In the genomic region with DNA sequence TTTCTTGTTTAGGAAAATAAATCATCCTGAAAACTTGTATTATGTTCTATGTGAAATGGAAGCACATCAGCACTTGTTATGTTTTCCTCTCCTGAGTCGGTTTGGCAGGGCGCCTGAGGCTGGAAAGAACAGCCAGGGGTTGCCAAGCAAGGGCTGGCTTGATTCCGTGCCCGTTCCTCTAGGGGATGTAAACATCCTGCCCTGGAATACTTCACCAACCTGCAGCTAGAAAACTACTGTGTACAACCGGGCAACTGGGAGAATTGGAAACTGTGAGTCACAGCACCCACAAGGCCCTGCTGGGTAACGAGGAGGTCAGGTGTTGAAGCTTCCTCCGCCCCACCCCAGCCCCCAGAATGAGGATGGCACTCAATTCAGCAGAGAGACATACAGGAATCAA, we compare ENCODE assay signal across 10 cellular contexts.
A peak's percentile ranks its signal among the peaks of the same experiment; 100 is the strongest.
DNase-seq lines count a peak whose midpoint lies in the region; ATAC-seq and TF ChIP-seq lines count a peak whose summit lies in the region.
"Had no signal": no experiment of that assay in that cellular context is flagged by ENCODE, and none has a peak within 500 bp of the region (broad histone marks: within the 10 kb centered on the region; RNA-seq: fewer than 3 reads in every experiment).

No MANE protein-coding gene starts in this region.

- CTCF ChIA-PET in activated CD8-positive, alpha-beta T cell treated with anti-CD3 and anti-CD28 coated beads for 36 hours (lab: Charles Lee): interaction anchor here (1.5 kb wide), 1 partner anchor 23 kb away, joined by 3 read pairs; no protein-coding TSS in a partner anchor
- CTCF ChIA-PET in activated CD8-positive, alpha-beta T cell treated with anti-CD3 and anti-CD28 coated beads, Interleukin-2, amount 10 ng/mL, durations not matched to agents 7 days and 5 days (lab: Charles Lee): interaction anchor here (2.2 kb wide), 1 partner anchor 23 kb away, joined by 10 read pairs; no protein-coding TSS in a partner anchor
- CTCF ChIA-PET in MCF 10A (lab: Yijun Ruan, JAX): interaction anchor here (1.4 to 7.7 kb wide), 3 partner anchors 24 to 1126 kb away, joined by 3 to 70 read pairs (median 5); no protein-coding TSS in a partner anchor

- DNase-seq in activated CD8-positive, alpha-beta T cell treated with anti-CD3 and anti-CD28 coated beads for 36 hours: peak; percentile 46
- no peak for DNase-seq in activated CD8-positive, alpha-beta T cell treated with anti-CD3 and anti-CD28 coated beads, Interleukin-2, amount 10 ng/mL, durations not matched to agents 7 days and 5 days
- DNase-seq in MCF 10A (ENCODE audit: unreplicated experiment): peak; percentile 97
- peak; percentile 55 to 80 for DNase-seq in left colon
- peak; percentile 93 for DNase-seq in upper lobe of right lung
- no peak for DNase-seq in stimulated activated naive CD4-positive, alpha-beta T cell (lab: John Stamatoyannopoulos, UW)
- no peak for DNase-seq in stimulated activated CD4-positive, alpha-beta T cell treated with anti-CD3 and anti-CD28 coated beads, Interleukin-4, amount 100 ng/mL, for 1 hour

- ATAC-seq in activated CD8-positive, alpha-beta T cell treated with anti-CD3 and anti-CD28 coated beads for 36 hours: peak; percentile 51
- no peak for ATAC-seq in activated CD8-positive, alpha-beta T cell treated with anti-CD3 and anti-CD28 coated beads, Interleukin-2, amount 10 ng/mL, durations not matched to agents 7 days and 5 days
- ATAC-seq in left colon: peak; percentile 37
- ATAC-seq in upper lobe of right lung: peak; percentile 93
- ATAC-seq in HG03095 (IDR thresholded peaks at IDR 0.05; ENCODE audit: unreplicated experiment): no peak
- ATAC-seq: Panc1 had no signal

- no peak overlapping the region for H3K4me3 ChIP-seq in upper lobe of right lung

- H3K27ac Mint-ChIP-seq in activated CD8-positive, alpha-beta T cell treated with anti-CD3 and anti-CD28 coated beads for 36 hours: no peak overlapping the region
- no peak overlapping the region for H3K27ac Mint-ChIP-seq in activated CD8-positive, alpha-beta T cell treated with anti-CD3 and anti-CD28 coated beads, Interleukin-2, amount 10 ng/mL, durations not matched to agents 7 days and 5 days
- peak overlapping the region; percentile 82 for H3K27ac Mint-ChIP-seq in MCF 10A (ENCODE audit: low read depth, unreplicated experiment)
- H3K27ac Mint-ChIP-seq: activated naive CD8-positive, alpha-beta T cell had no signal

- TF ChIP-seq CTCF in activated CD8-positive, alpha-beta T cell treated with anti-CD3 and anti-CD28 coated beads for 36 hours (IDR thresholded peaks at IDR 0.05): no peak
- TF ChIP-seq CTCF in MCF 10A (IDR thresholded peaks at IDR 0.05; ENCODE audit: unreplicated experiment): no peak
- no peak for TF ChIP-seq CTCF in upper lobe of right lung (IDR thresholded peaks at IDR 0.05)

- no TSS peak for BruUV-seq in MCF 10A (replicated peaks; lab: Mats Ljungman, UMichigan)

- H3K4me1 ChIP-seq in upper lobe of right lung: peaks cover 6% of the 10 kb centered on the region

- H3K4me1 Mint-ChIP-seq in activated CD8-positive, alpha-beta T cell treated with anti-CD3 and anti-CD28 coated beads for 36 hours (ENCODE audit: low read depth): peaks cover 35% of the 10 kb centered on the region
- peaks cover 20% of the 10 kb centered on the region for H3K4me1 Mint-ChIP-seq in activated CD8-positive, alpha-beta T cell treated with anti-CD3 and anti-CD28 coated beads, Interleukin-2, amount 10 ng/mL, durations not matched to agents 7 days and 5 days (ENCODE audit: low read depth)
- peaks cover 15% of the 10 kb centered on the region for H3K4me1 Mint-ChIP-seq in MCF 10A (ENCODE audit: insufficient read depth, unreplicated experiment)

- POLR2A ChIA-PET in activated CD8-positive, alpha-beta T cell treated with anti-CD3 and anti-CD28 coated beads for 36 hours (lab: Charles Lee): no interaction called here
- POLR2A ChIA-PET in activated CD8-positive, alpha-beta T cell treated with anti-CD3 and anti-CD28 coated beads, Interleukin-2, amount 10 ng/mL, durations not matched to agents 7 days and 5 days (lab: Charles Lee): no interaction called here
- POLR2A ChIA-PET in MCF 10A (lab: Yijun Ruan, JAX): interaction anchor here (0.8 to 1.8 kb wide), 7 partner anchors 17 to 650 kb away, joined by 3 to 23 read pairs (median 3); no protein-coding TSS in a partner anchor

- H3K9me3 ChIP-seq in upper lobe of right lung: no peaks in the 10 kb centered on the region

- no peaks in the 10 kb centered on the region for H3K9me3 Mint-ChIP-seq in activated CD8-positive, alpha-beta T cell treated with anti-CD3 and anti-CD28 coated beads for 36 hours
- H3K9me3 Mint-ChIP-seq in activated CD8-positive, alpha-beta T cell treated with anti-CD3 and anti-CD28 coated beads, Interleukin-2, amount 10 ng/mL, durations not matched to agents 7 days and 5 days (ENCODE audit: insufficient read depth): no peaks in the 10 kb centered on the region
- no peaks in the 10 kb centered on the region for H3K9me3 Mint-ChIP-seq in MCF 10A (ENCODE audit: unreplicated experiment)

- H3K27me3 Mint-ChIP-seq in activated CD8-positive, alpha-beta T cell treated with anti-CD3 and anti-CD28 coated beads for 36 hours: no peaks in the 10 kb centered on the region
- H3K27me3 Mint-ChIP-seq in activated CD8-positive, alpha-beta T cell treated with anti-CD3 and anti-CD28 coated beads, Interleukin-2, amount 10 ng/mL, durations not matched to agents 7 days and 5 days (ENCODE audit: low read depth): no peaks in the 10 kb centered on the region
- H3K27me3 Mint-ChIP-seq in MCF 10A (ENCODE audit: insufficient read depth, unreplicated experiment): no peaks in the 10 kb centered on the region
- H3K27me3 Mint-ChIP-seq: activated naive CD8-positive, alpha-beta T cell had no signal

- H3K27ac ChIP-seq in upper lobe of right lung: peak overlapping the region; percentile 55

- H3K4me3 Mint-ChIP-seq in activated CD8-positive, alpha-beta T cell treated with anti-CD3 and anti-CD28 coated beads for 36 hours: no peak overlapping the region
- H3K4me3 Mint-ChIP-seq in activated CD8-positive, alpha-beta T cell treated with anti-CD3 and anti-CD28 coated beads, Interleukin-2, amount 10 ng/mL, durations not matched to agents 7 days and 5 days: no peak overlapping the region
- H3K4me3 Mint-ChIP-seq in MCF 10A (ENCODE audit: unreplicated experiment): peak overlapping the region; percentile 56
- H3K4me3 Mint-ChIP-seq: activated naive CD8-positive, alpha-beta T cell had no signal

- H3K36me3 ChIP-seq in upper lobe of right lung: no peaks in the 10 kb centered on the region

- no peaks in the 10 kb centered on the region for H3K36me3 Mint-ChIP-seq in activated CD8-positive, alpha-beta T cell treated with anti-CD3 and anti-CD28 coated beads for 36 hours (ENCODE audit: low read depth)
- H3K36me3 Mint-ChIP-seq in activated CD8-positive, alpha-beta T cell treated with anti-CD3 and anti-CD28 coated beads, Interleukin-2, amount 10 ng/mL, durations not matched to agents 7 days and 5 days (ENCODE audit: low read depth): no peaks in the 10 kb centered on the region
- no peaks in the 10 kb centered on the region for H3K36me3 Mint-ChIP-seq in MCF 10A (ENCODE audit: insufficient read depth, unreplicated experiment)

- intact Hi-C loops in activated CD8-positive, alpha-beta T cell treated with anti-CD3 and anti-CD28 coated beads for 36 hours (cut with micrococcal nuclease): no loop called here
- intact Hi-C loops in MCF 10A (cut with micrococcal nuclease): loop anchor here (1.0 to 10.0 kb wide), 3 partner anchors 23 to 653 kb away; no protein-coding TSS in a partner anchor
- intact Hi-C loops in left colon (cut with DNase I, micrococcal nuclease): loop anchor here in 1 of 2 donors (10.0 kb wide), 1 partner anchor 1593 kb away; no protein-coding TSS in a partner anchor
- intact Hi-C loops in upper lobe of right lung (cut with DNase I): no loop called here

- H3K27me3 ChIP-seq in upper lobe of right lung: no peaks in the 10 kb centered on the region

Comparison
In these comparisons a context has a peak if more than half of its experiments do, and no peak if none do; other contexts are left out.
1. ATAC-seq: peak in activated CD8-positive, alpha-beta T cell treated with anti-CD3 and anti-CD28 coated beads for 36 hours (single experiment), left colon (single experiment) and upper lobe of right lung (single experiment); none in activated CD8-positive, alpha-beta T cell treated with anti-CD3 and anti-CD28 coated beads, Interleukin-2, amount 10 ng/mL, durations not matched to agents 7 days and 5 days (single experiment) and HG03095 (single experiment).
2. DNase-seq: peak in activated CD8-positive, alpha-beta T cell treated with anti-CD3 and anti-CD28 coated beads for 36 hours (single experiment), MCF 10A (single experiment), left colon (2 of 2) and upper lobe of right lung (single experiment); none in activated CD8-positive, alpha-beta T cell treated with anti-CD3 and anti-CD28 coated beads, Interleukin-2, amount 10 ng/mL, durations not matched to agents 7 days and 5 days (single experiment), stimulated activated naive CD4-positive, alpha-beta T cell (0 of 6) and stimulated activated CD4-positive, alpha-beta T cell treated with anti-CD3 and anti-CD28 coated beads, Interleukin-4, amount 100 ng/mL, for 1 hour (single experiment).